1 cellular context compared by ENCODE assay signal in the genomic region with DNA sequence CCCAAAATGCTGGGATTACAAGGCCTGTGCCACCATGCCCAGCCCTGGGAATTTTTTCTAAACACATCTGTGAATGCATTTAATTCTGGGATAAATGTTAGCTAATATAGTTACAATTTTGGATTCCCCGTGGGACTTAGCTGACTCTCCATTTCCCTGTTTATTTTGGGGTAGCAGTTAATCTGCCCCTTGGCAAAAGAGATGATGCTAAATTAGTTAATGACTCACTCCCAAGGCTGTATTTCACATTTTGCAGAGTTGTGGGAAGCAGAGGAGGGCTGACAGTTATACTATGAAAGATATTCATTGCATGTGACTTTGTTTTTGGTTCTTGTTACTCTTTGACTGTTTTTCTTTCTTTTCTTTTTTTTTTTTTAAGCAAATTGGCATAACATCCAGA.
TF ChIP-seq lines count a peak whose summit lies in the region.

No MANE protein-coding gene starts in this region.

TF ChIP-seq in WTC11, 78 proteins besides CTCF, POLR2A, EP300 and RAD21 (continued from another document):
- TF ChIP-seq, protein P1, sequence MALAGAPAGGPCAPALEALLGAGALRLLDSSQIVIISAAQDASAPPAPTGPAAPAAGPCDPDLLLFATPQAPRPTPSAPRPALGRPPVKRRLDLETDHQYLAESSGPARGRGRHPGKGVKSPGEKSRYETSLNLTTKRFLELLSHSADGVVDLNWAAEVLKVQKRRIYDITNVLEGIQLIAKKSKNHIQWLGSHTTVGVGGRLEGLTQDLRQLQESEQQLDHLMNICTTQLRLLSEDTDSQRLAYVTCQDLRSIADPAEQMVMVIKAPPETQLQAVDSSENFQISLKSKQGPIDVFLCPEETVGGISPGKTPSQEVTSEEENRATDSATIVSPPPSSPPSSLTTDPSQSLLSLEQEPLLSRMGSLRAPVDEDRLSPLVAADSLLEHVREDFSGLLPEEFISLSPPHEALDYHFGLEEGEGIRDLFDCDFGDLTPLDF (CRISPR knock-in tag; IDR thresholded peaks at IDR 0.05) = no peak
- TF ChIP-seq, protein P2, sequence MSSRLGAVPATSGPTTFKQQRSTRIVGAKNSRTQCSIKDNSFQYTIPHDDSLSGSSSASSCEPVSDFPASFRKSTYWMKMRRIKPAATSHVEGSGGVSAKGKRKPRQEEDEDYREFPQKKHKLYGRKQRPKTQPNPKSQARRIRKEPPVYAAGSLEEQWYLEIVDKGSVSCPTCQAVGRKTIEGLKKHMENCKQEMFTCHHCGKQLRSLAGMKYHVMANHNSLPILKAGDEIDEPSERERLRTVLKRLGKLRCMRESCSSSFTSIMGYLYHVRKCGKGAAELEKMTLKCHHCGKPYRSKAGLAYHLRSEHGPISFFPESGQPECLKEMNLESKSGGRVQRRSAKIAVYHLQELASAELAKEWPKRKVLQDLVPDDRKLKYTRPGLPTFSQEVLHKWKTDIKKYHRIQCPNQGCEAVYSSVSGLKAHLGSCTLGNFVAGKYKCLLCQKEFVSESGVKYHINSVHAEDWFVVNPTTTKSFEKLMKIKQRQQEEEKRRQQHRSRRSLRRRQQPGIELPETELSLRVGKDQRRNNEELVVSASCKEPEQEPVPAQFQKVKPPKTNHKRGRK (CRISPR knock-in tag; IDR thresholded peaks at IDR 0.05; ENCODE audit: borderline replicate concordance) = no peak
- no peak for TF ChIP-seq JUN (CRISPR knock-in tag; IDR thresholded peaks at IDR 0.05)
- no peak for TF ChIP-seq OVOL2 (CRISPR knock-in tag; IDR thresholded peaks at IDR 0.05; ENCODE audit: borderline replicate concordance)
- TF ChIP-seq MXD4 (CRISPR knock-in tag; IDR thresholded peaks at IDR 0.05; ENCODE audit: borderline replicate concordance) = no peak
- no peak for TF ChIP-seq FOXK1 (CRISPR knock-in tag; IDR thresholded peaks at IDR 0.05)
- no peak for TF ChIP-seq NR2C2 (CRISPR knock-in tag; IDR thresholded peaks at IDR 0.05)
- TF ChIP-seq ZNF263 (CRISPR knock-in tag; IDR thresholded peaks at IDR 0.05; ENCODE audit: low read depth) = no peak
